7 cellular contexts compared by ENCODE assay signal in genomic region chr7:108634535-108634934, GRCh38.
"Had no signal": no experiment of that assay in that cellular context is flagged by ENCODE, and none has a peak within 500 bp of the region (broad histone marks: within the 10 kb centered on the region; RNA-seq: fewer than 3 reads in every experiment).

No MANE protein-coding gene starts in this region.

- H3K4me3 ChIP-seq: GM23338 had no signal

- H3K27ac ChIP-seq: HL-60 had no signal

- DNase-seq: H9, HCEC 1CT had no signal

- H3K4me2 ChIP-seq: GM23338 had no signal

- ATAC-seq: GM23338, HepG2 had no signal

- H2AFZ ChIP-seq: GM23338 had no signal

- FAIRE-seq: H1, H54, HepG2 had no signal
